Comparison of ENCODE assay signal across 2 cellular contexts in the genomic region with DNA sequence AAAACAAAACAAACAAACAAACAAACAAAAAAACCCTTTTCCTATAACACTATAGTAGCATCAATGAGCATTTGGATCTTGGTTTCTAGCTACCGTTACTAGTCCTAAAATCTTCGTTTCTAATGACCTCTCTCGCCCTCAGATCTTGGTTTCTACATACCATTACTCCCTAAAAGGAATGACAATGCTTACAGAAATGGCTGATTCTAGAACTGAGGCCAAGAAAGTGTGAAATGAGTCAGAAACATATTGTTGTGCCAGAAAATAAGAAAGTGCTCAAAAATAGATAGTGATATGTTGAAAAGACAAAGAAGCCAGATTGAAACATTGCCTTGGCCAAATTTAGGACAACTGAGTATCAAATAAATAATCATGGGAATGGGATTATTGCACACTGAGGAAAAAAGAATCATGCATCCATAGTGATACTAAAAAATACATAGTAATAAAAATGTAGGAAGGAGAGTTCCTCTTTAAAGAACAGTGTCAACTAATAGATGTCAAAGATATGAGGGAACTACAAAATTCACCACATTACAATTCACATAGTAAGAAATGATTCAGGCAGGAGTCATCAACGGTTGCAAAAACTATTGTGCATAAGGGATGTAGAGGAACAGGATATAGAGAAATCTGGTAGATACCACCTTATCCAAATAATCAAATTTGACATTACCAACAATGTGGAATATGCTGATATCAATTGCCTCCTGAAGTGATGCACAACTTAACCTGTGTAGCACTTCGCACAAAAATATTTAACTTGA.
TF ChIP-seq lines count a peak whose summit lies in the region.

No MANE protein-coding gene starts in this region.

TF ChIP-seq in SK-N-SH, 30 proteins besides CTCF, POLR2A, EP300 and RAD21 (continues in another document):
- TF ChIP-seq, protein P1, sequence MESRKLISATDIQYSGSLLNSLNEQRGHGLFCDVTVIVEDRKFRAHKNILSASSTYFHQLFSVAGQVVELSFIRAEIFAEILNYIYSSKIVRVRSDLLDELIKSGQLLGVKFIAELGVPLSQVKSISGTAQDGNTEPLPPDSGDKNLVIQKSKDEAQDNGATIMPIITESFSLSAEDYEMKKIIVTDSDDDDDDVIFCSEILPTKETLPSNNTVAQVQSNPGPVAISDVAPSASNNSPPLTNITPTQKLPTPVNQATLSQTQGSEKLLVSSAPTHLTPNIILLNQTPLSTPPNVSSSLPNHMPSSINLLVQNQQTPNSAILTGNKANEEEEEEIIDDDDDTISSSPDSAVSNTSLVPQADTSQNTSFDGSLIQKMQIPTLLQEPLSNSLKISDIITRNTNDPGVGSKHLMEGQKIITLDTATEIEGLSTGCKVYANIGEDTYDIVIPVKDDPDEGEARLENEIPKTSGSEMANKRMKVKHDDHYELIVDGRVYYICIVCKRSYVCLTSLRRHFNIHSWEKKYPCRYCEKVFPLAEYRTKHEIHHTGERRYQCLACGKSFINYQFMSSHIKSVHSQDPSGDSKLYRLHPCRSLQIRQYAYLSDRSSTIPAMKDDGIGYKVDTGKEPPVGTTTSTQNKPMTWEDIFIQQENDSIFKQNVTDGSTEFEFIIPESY (IDR thresholded peaks at IDR 0.05; ENCODE audit: borderline replicate concordance, low read depth) = peak; percentile 44; the same call in 1 of the 2 replicates
- TF ChIP-seq NFIC (IDR thresholded peaks at IDR 0.05; ENCODE audit: borderline replicate concordance) (peak; percentile 73), MXI1 (IDR thresholded peaks at IDR 0.05; ENCODE audit: low read depth, low read length) (no peak), GATA2 (CRISPR knock-in tag; IDR thresholded peaks at IDR 0.05) (no peak), POLR2AphosphoS5 (IDR thresholded peaks at IDR 0.05; ENCODE audit: low read depth, low read length) (peak; percentile 46; the same call in 1 of the 2 replicates), FOXJ3 (CRISPR knock-in tag; IDR thresholded peaks at IDR 0.05) (no peak), RXRA (IDR thresholded peaks at IDR 0.05; ENCODE audit: borderline replicate concordance, low read depth) (peak; percentile 20; the same call in 1 of the 2 replicates), FOXM1 (IDR thresholded peaks at IDR 0.05; ENCODE audit: low read depth) (peak; percentile 77), ELF1 (IDR thresholded peaks at IDR 0.05) (no peak), EZH2phosphoT487 (IDR thresholded peaks at IDR 0.05; ENCODE audit: borderline replicate concordance, low read depth) (no peak), RCOR1 (IDR thresholded peaks at IDR 0.05; ENCODE audit: low read length) (no peak), JUND (IDR thresholded peaks at IDR 0.05) (peak; percentile 96), MEF2A (IDR thresholded peaks at IDR 0.05; ENCODE audit: borderline replicate concordance, low read depth) (no peak; the same call in 1 of the 2 replicates), SMC3 (IDR thresholded peaks at IDR 0.05; ENCODE audit: low read depth, low read length) (no peak), CHD2 (IDR thresholded peaks at IDR 0.05; ENCODE audit: low read length, partially characterized antibody) (no peak), TCF12 (IDR thresholded peaks at IDR 0.05) (peak; percentile 91), TAF1 (IDR thresholded peaks at IDR 0.05; ENCODE audit: borderline replicate concordance, low read depth, low read length) (no peak), NRF1 (IDR thresholded peaks at IDR 0.05; ENCODE audit: low read depth, low read length) (no peak), YY1 (IDR thresholded peaks at IDR 0.05; ENCODE audit: low read depth) (0 out of 2 replicates have a peak, but pooled peaks have one; percentile 62)
- TF ChIP-seq, protein P2, sequence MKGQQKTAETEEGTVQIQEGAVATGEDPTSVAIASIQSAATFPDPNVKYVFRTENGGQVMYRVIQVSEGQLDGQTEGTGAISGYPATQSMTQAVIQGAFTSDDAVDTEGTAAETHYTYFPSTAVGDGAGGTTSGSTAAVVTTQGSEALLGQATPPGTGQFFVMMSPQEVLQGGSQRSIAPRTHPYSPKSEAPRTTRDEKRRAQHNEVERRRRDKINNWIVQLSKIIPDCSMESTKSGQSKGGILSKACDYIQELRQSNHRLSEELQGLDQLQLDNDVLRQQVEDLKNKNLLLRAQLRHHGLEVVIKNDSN (IDR thresholded peaks at IDR 0.05; ENCODE audit: borderline replicate concordance, low read depth) = no peak
- TF ChIP-seq, protein P3, sequence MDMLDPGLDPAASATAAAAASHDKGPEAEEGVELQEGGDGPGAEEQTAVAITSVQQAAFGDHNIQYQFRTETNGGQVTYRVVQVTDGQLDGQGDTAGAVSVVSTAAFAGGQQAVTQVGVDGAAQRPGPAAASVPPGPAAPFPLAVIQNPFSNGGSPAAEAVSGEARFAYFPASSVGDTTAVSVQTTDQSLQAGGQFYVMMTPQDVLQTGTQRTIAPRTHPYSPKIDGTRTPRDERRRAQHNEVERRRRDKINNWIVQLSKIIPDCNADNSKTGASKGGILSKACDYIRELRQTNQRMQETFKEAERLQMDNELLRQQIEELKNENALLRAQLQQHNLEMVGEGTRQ (IDR thresholded peaks at IDR 0.05; ENCODE audit: borderline replicate concordance, low read depth, low read length) = no peak
- TF ChIP-seq, protein P4, sequence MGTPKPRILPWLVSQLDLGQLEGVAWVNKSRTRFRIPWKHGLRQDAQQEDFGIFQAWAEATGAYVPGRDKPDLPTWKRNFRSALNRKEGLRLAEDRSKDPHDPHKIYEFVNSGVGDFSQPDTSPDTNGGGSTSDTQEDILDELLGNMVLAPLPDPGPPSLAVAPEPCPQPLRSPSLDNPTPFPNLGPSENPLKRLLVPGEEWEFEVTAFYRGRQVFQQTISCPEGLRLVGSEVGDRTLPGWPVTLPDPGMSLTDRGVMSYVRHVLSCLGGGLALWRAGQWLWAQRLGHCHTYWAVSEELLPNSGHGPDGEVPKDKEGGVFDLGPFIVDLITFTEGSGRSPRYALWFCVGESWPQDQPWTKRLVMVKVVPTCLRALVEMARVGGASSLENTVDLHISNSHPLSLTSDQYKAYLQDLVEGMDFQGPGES (IDR thresholded peaks at IDR 0.05; ENCODE audit: low read depth, low read length) = no peak
- TF ChIP-seq, protein P5, sequence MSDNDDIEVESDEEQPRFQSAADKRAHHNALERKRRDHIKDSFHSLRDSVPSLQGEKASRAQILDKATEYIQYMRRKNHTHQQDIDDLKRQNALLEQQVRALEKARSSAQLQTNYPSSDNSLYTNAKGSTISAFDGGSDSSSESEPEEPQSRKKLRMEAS (IDR thresholded peaks at IDR 0.05; ENCODE audit: low read depth) = peak; percentile 40; the same call in 1 of the 2 replicates

TF ChIP-seq in GM23338, 12 proteins besides CTCF, POLR2A, EP300 and RAD21 (continued from another document):
- TF ChIP-seq, protein P6, sequence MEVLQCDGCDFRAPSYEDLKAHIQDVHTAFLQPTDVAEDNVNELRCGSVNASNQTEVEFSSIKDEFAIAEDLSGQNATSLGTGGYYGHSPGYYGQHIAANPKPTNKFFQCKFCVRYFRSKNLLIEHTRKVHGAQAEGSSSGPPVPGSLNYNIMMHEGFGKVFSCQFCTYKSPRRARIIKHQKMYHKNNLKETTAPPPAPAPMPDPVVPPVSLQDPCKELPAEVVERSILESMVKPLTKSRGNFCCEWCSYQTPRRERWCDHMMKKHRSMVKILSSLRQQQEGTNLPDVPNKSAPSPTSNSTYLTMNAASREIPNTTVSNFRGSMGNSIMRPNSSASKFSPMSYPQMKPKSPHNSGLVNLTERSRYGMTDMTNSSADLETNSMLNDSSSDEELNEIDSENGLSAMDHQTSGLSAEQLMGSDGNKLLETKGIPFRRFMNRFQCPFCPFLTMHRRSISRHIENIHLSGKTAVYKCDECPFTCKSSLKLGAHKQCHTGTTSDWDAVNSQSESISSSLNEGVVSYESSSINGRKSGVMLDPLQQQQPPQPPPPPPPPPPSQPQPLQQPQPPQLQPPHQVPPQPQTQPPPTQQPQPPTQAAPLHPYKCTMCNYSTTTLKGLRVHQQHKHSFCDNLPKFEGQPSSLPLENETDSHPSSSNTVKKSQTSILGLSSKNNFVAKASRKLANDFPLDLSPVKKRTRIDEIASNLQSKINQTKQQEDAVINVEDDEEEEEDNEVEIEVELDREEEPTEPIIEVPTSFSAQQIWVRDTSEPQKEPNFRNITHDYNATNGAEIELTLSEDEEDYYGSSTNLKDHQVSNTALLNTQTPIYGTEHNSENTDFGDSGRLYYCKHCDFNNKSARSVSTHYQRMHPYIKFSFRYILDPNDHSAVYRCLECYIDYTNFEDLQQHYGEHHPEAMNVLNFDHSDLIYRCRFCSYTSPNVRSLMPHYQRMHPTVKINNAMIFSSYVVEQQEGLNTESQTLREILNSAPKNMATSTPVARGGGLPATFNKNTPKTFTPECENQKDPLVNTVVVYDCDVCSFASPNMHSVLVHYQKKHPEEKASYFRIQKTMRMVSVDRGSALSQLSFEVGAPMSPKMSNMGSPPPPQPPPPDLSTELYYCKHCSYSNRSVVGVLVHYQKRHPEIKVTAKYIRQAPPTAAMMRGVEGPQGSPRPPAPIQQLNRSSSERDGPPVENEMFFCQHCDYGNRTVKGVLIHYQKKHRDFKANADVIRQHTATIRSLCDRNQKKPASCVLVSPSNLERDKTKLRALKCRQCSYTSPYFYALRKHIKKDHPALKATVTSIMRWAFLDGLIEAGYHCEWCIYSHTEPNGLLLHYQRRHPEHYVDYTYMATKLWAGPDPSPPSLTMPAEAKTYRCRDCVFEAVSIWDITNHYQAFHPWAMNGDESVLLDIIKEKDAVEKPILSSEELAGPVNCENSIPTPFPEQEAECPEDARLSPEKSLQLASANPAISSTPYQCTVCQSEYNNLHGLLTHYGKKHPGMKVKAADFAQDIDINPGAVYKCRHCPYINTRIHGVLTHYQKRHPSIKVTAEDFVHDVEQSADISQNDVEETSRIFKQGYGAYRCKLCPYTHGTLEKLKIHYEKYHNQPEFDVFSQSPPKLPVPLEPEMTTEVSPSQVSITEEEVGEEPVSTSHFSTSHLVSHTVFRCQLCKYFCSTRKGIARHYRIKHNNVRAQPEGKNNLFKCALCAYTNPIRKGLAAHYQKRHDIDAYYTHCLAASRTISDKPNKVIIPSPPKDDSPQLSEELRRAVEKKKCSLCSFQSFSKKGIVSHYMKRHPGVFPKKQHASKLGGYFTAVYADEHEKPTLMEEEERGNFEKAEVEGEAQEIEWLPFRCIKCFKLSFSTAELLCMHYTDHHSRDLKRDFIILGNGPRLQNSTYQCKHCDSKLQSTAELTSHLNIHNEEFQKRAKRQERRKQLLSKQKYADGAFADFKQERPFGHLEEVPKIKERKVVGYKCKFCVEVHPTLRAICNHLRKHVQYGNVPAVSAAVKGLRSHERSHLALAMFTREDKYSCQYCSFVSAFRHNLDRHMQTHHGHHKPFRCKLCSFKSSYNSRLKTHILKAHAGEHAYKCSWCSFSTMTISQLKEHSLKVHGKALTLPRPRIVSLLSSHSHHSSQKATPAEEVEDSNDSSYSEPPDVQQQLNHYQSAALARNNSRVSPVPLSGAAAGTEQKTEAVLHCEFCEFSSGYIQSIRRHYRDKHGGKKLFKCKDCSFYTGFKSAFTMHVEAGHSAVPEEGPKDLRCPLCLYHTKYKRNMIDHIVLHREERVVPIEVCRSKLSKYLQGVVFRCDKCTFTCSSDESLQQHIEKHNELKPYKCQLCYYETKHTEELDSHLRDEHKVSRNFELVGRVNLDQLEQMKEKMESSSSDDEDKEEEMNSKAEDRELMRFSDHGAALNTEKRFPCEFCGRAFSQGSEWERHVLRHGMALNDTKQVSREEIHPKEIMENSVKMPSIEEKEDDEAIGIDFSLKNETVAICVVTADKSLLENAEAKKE (CRISPR knock-in tag; IDR thresholded peaks at IDR 0.05) = no peak
- TF ChIP-seq ZNF331 (CRISPR knock-in tag; IDR thresholded peaks at IDR 0.05; ENCODE audit: low read depth) = no peak
- no peak for TF ChIP-seq JUNB (IDR thresholded peaks at IDR 0.05; ENCODE audit: unreplicated experiment)
- TF ChIP-seq CREB1 (CRISPR knock-in tag; IDR thresholded peaks at IDR 0.05; ENCODE audit: low read depth) = no peak
- no peak for TF ChIP-seq EZH2 (IDR thresholded peaks at IDR 0.05; ENCODE audit: low read depth, unreplicated experiment)
- TF ChIP-seq, protein P7, sequence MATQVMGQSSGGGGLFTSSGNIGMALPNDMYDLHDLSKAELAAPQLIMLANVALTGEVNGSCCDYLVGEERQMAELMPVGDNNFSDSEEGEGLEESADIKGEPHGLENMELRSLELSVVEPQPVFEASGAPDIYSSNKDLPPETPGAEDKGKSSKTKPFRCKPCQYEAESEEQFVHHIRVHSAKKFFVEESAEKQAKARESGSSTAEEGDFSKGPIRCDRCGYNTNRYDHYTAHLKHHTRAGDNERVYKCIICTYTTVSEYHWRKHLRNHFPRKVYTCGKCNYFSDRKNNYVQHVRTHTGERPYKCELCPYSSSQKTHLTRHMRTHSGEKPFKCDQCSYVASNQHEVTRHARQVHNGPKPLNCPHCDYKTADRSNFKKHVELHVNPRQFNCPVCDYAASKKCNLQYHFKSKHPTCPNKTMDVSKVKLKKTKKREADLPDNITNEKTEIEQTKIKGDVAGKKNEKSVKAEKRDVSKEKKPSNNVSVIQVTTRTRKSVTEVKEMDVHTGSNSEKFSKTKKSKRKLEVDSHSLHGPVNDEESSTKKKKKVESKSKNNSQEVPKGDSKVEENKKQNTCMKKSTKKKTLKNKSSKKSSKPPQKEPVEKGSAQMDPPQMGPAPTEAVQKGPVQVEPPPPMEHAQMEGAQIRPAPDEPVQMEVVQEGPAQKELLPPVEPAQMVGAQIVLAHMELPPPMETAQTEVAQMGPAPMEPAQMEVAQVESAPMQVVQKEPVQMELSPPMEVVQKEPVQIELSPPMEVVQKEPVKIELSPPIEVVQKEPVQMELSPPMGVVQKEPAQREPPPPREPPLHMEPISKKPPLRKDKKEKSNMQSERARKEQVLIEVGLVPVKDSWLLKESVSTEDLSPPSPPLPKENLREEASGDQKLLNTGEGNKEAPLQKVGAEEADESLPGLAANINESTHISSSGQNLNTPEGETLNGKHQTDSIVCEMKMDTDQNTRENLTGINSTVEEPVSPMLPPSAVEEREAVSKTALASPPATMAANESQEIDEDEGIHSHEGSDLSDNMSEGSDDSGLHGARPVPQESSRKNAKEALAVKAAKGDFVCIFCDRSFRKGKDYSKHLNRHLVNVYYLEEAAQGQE (IDR thresholded peaks at IDR 0.05; ENCODE audit: unreplicated experiment) = no peak
- TF ChIP-seq STAT1 (IDR thresholded peaks at IDR 0.05; ENCODE audit: unreplicated experiment) = no peak
